ENCODE assay signal across 14 cellular contexts in the genomic region with DNA sequence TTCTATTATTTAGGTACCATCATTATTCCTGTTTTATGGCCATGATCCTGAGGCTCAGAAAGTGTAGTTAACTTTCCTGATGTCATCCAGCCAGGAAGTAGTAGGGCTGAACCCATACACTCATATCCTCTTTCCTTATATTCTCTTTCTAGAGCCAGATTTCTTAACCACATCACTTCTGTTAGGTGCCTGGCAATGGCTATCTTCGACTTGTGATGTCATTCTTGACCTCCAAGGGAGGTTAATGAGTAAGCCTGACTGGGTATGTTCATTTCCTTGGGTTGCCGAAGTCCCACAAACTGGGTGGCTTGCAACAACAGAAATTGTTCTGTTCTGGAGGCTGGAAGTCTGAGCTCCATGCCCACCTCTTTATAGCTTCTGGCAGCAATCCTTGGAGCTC. TPM values are rescaled to one million over a fixed set of nuclear protein-coding genes. Genes with fewer than 3 reads are reported as not detected.
DNase-seq lines count a peak whose midpoint lies in the region; ATAC-seq and TF ChIP-seq lines count a peak whose summit lies in the region.
"Had no signal": no experiment of that assay in that cellular context is flagged by ENCODE, and none has a peak within 500 bp of the region (broad histone marks: within the 10 kb centered on the region; RNA-seq: fewer than 3 reads in every experiment).

No MANE protein-coding gene starts in this region.

- intact Hi-C loops in natural killer cell (cut with micrococcal nuclease), result no loop called here
- intact Hi-C loops in left ventricle myocardium inferior (cut with micrococcal nuclease), result no loop called here

- H3K9me3 ChIP-seq in DND-41 (ENCODE audit: insufficient read depth, low read length, severe bottlenecking) (no peaks in the 10 kb centered on the region), left ventricle myocardium inferior (replicated peaks) (no peaks in the 10 kb centered on the region)

- H3K4me1 ChIP-seq in DND-41 (ENCODE audit: insufficient read depth, low read length), result no peaks in the 10 kb centered on the region
- H3K4me1 ChIP-seq in left ventricle myocardium inferior, result peaks cover 16% of the 10 kb centered on the region

- no peaks in the 10 kb centered on the region for H3K4me1 Mint-ChIP-seq in natural killer cell
- H3K4me1 Mint-ChIP-seq: activated CD4-positive, alpha-beta T cell treated with anti-CD3 and anti-CD28 coated beads, Interleukin-2, amount 10 ng/mL, durations not matched to agents 24 days and 14 days had no signal

- no peak overlapping the region for H3K27ac Mint-ChIP-seq in natural killer cell
- H3K27ac Mint-ChIP-seq: activated CD4-positive, alpha-beta T cell treated with anti-CD3 and anti-CD28 coated beads, Interleukin-2, amount 10 ng/mL, durations not matched to agents 24 days and 14 days; activated T-cell treated with anti-CD3 and anti-CD28 coated beads, Interleukin-2, amount 50 U/mL, for 24 hours; dendritic cell treated with granulocyte-macrophage colony-stimulating factor and Interleukin-4, amounts not matched to agents 40 ng/mL and 50 ng/mL, for 4 days had no signal

- no peak overlapping the region for H3K9ac ChIP-seq in DND-41 (ENCODE audit: low read depth, low read length)

- H3K27me3 ChIP-seq in DND-41 (ENCODE audit: insufficient read depth, low read length, poor library complexity) (no peaks in the 10 kb centered on the region), left ventricle myocardium inferior (ENCODE audit: low read depth) (no peaks in the 10 kb centered on the region)

- H3K36me3 Mint-ChIP-seq in natural killer cell, result no peaks in the 10 kb centered on the region
- H3K36me3 Mint-ChIP-seq: type B pancreatic cell had no signal

- H2AFZ ChIP-seq in DND-41 (ENCODE audit: low read depth, low read length), result 0 out of 2 replicates have a peak overlapping the region, but pooled peaks have one; percentile 9

- H3K4me3 ChIP-seq in DND-41 (ENCODE audit: low read depth in 1 of 2, low read length in 2 of 2) (no peak overlapping the region), epithelial cell of proximal tubule (ENCODE audit: low read depth, low read length) (no peak overlapping the region), left ventricle myocardium inferior (no peak overlapping the region)

- H3K4me3 Mint-ChIP-seq in natural killer cell, result no peak overlapping the region
- H3K4me3 Mint-ChIP-seq: activated CD4-positive, alpha-beta T cell treated with anti-CD3 and anti-CD28 coated beads, Interleukin-2, amount 10 ng/mL, durations not matched to agents 24 days and 14 days; activated T-cell treated with anti-CD3 and anti-CD28 coated beads, Interleukin-2, amount 50 U/mL, for 24 hours; dendritic cell treated with granulocyte-macrophage colony-stimulating factor and Interleukin-4, amounts not matched to agents 40 ng/mL and 50 ng/mL, for 4 days; type B pancreatic cell had no signal

- H3K27ac ChIP-seq in DND-41 (ENCODE audit: low read length) (no peak overlapping the region), left ventricle myocardium inferior (replicated peaks) (no peak overlapping the region)
- H3K27ac ChIP-seq: RWPE1 had no signal

- peaks cover 0 to 4% of the 10 kb centered on the region in 2 donors for H3K27me3 Mint-ChIP-seq in natural killer cell (ENCODE audit: low read depth in 2 of 2)
- H3K27me3 Mint-ChIP-seq: activated T-cell treated with anti-CD3 and anti-CD28 coated beads, Interleukin-2, amount 50 U/mL, for 24 hours; dendritic cell treated with granulocyte-macrophage colony-stimulating factor and Interleukin-4, amounts not matched to agents 40 ng/mL and 50 ng/mL, for 4 days had no signal

- no peak for TF ChIP-seq CTCF in DND-41 (IDR thresholded peaks at IDR 0.05; ENCODE audit: borderline replicate concordance, extremely low read depth, low read length, poor library complexity, severe bottlenecking)
- TF ChIP-seq CTCF in epithelial cell of proximal tubule (conservative IDR thresholded peaks at IDR 0.05; ENCODE audit: low read depth, low read length), result no peak
- no peak for TF ChIP-seq CTCF in natural killer cell (IDR thresholded peaks at IDR 0.05)
- no peak for TF ChIP-seq CTCF in left ventricle myocardium inferior (IDR thresholded peaks at IDR 0.05; ENCODE audit: borderline replicate concordance)

- no peaks in the 10 kb centered on the region for H3K9me3 Mint-ChIP-seq in natural killer cell
- H3K9me3 Mint-ChIP-seq: activated CD4-positive, alpha-beta T cell treated with anti-CD3 and anti-CD28 coated beads, Interleukin-2, amount 10 ng/mL, durations not matched to agents 24 days and 14 days; activated T-cell treated with anti-CD3 and anti-CD28 coated beads, Interleukin-2, amount 50 U/mL, for 24 hours had no signal

- no peaks in the 10 kb centered on the region for H3K79me2 ChIP-seq in DND-41 (ENCODE audit: insufficient read depth, low read length)

- no peaks in the 10 kb centered on the region for H3K36me3 ChIP-seq in DND-41 (ENCODE audit: insufficient read depth, low read length)
- no peaks in the 10 kb centered on the region for H3K36me3 ChIP-seq in left ventricle myocardium inferior

- H3K4me2 ChIP-seq in DND-41 (ENCODE audit: insufficient read depth, low read length), result no peak overlapping the region

- no peak for DNase-seq in DND-41
- peak; percentile 96 for DNase-seq in NCI-H226
- peak; percentile 36 for DNase-seq in epithelial cell of proximal tubule (ENCODE audit: low read depth)
- DNase-seq in myocyte (ENCODE audit: low read depth), result peak; percentile 57
- no peak for DNase-seq in natural killer cell
- no peak for DNase-seq in left ventricle myocardium inferior
- no peak for DNase-seq in occipital lobe (lab: John Stamatoyannopoulos, UW)
- DNase-seq: activated CD4-positive, alpha-beta T cell treated with anti-CD3 and anti-CD28 coated beads, Interleukin-2, amount 10 ng/mL, durations not matched to agents 24 days and 14 days; activated T-cell treated with anti-CD3 and anti-CD28 coated beads, Interleukin-2, amount 50 U/mL, for 24 hours; NCI-H526 treated with DMSO at 0.1 percent for 48 hours had no signal

- H4K20me1 ChIP-seq in DND-41 (ENCODE audit: insufficient read depth, low read length), result no peaks in the 10 kb centered on the region

- ATAC-seq in DND-41 (ENCODE audit: insufficient read depth, low read depth), result no peak
- no peak for ATAC-seq in natural killer cell
- no peak for ATAC-seq in HG03097 (IDR thresholded peaks at IDR 0.05; ENCODE audit: low FRiP score, unreplicated experiment)

RNA-seq across cellular contexts. Expression of a gene that starts 43.4 kb away (rescaled TPM):
- total RNA-seq in epithelial cell of proximal tubule (35.3 and 50.4 TPM in 2 replicates), myocyte (145 and 152 TPM in 2 replicates), natural killer cell (not detected), left ventricle myocardium inferior (0.99 TPM), occipital lobe (0.16 TPM)
- polyA plus RNA-seq in myocyte (2012), result 13.8 TPM
- total RNA-seq: activated CD4-positive, alpha-beta T cell treated with anti-CD3 and anti-CD28 coated beads, Interleukin-2, amount 10 ng/mL, durations not matched to agents 24 days and 14 days had no signal

Comparison
In these comparisons a context has a peak if more than half of its experiments do, and no peak if none do; other contexts are left out.
1. DNase-seq: peak in NCI-H226 (single experiment), epithelial cell of proximal tubule (single experiment) and myocyte (single experiment); none in DND-41 (single experiment), natural killer cell (single experiment), left ventricle myocardium inferior (single experiment) and occipital lobe (single experiment).
2. RNA of a gene that starts 43.4 kb away (total RNA-seq): 145 to 152 TPM in myocyte and 35.3 to 50.4 TPM in epithelial cell of proximal tubule; 0.99 TPM in left ventricle myocardium inferior (single experiment), 0.16 TPM in occipital lobe (single experiment) and not detected in natural killer cell; every median in the first group is over 10 times any median in the second.